Comparison of ENCODE assay signal across 16 cellular contexts in genomic region chr13:103004790-103005307, GRCh38.
DNase-seq lines count a peak whose midpoint lies in the region; ATAC-seq and TF ChIP-seq lines count a peak whose summit lies in the region.
"Had no signal": no experiment of that assay in that cellular context is flagged by ENCODE, and none has a peak within 500 bp of the region (broad histone marks: within the 10 kb centered on the region; RNA-seq: fewer than 3 reads in every experiment).

No MANE protein-coding gene starts in this region.

- no peaks in the 10 kb centered on the region for H3K27me3 Mint-ChIP-seq in activated CD4-positive, alpha-beta memory T cell treated with anti-CD3 and anti-CD28 coated beads, Interleukin-2, amount 10 ng/mL, durations not matched to agents 7 days and 5 days
- H3K27me3 Mint-ChIP-seq: B cell; CD4-positive, alpha-beta T cell had no signal

- peaks cover 83% of the 10 kb centered on the region for H3K9me3 ChIP-seq in DOHH2 (ENCODE audit: control insufficient read depth, insufficient read depth, low read length)
- peaks cover 16% of the 10 kb centered on the region; the same call in 1 of the 2 replicates for H3K9me3 ChIP-seq in OCI-LY7 (ENCODE audit: low read length)
- H3K9me3 ChIP-seq in heart left ventricle, result no peaks in the 10 kb centered on the region
- no peaks in the 10 kb centered on the region for H3K9me3 ChIP-seq in hepatocyte (ENCODE audit: low read depth)

- H3K27me3 ChIP-seq in DOHH2 (ENCODE audit: control insufficient read depth, low read length) (no peaks in the 10 kb centered on the region), heart left ventricle (no peaks in the 10 kb centered on the region), hepatocyte (no peaks in the 10 kb centered on the region)

- H3K27ac ChIP-seq in DOHH2 (ENCODE audit: low read depth, low read length) (peak overlapping the region; percentile 99), OCI-LY7 (ENCODE audit: low read depth, low read length, poor library complexity, severe bottlenecking) (no peak overlapping the region), heart left ventricle (peak overlapping the region in 2 of 12 donors; percentile 12 to 50), hepatocyte (peak overlapping the region; percentile 17)

- no peaks in the 10 kb centered on the region for H3K79me2 ChIP-seq in DOHH2 (ENCODE audit: control insufficient read depth, low read length)
- H3K79me2 ChIP-seq in OCI-LY7 (ENCODE audit: insufficient read depth, low read depth, low read length), result no peaks in the 10 kb centered on the region
- no peaks in the 10 kb centered on the region for H3K79me2 ChIP-seq in hepatocyte

- H3K36me3 ChIP-seq in DOHH2 (ENCODE audit: control insufficient read depth, low read length) (peaks cover 86% of the 10 kb centered on the region), OCI-LY7 (ENCODE audit: insufficient read depth, low read length) (peaks cover 27% of the 10 kb centered on the region), heart left ventricle (no peaks in the 10 kb centered on the region), hepatocyte (replicated peaks; ENCODE audit: insufficient read depth, low read depth) (no peaks in the 10 kb centered on the region)

- H3K4me1 Mint-ChIP-seq in activated CD4-positive, alpha-beta memory T cell treated with anti-CD3 and anti-CD28 coated beads, Interleukin-2, amount 10 ng/mL, durations not matched to agents 7 days and 5 days, result no peaks in the 10 kb centered on the region
- H3K4me1 Mint-ChIP-seq: H9 had no signal

- H3K4me3 Mint-ChIP-seq in activated CD4-positive, alpha-beta memory T cell treated with anti-CD3 and anti-CD28 coated beads, Interleukin-2, amount 10 ng/mL, durations not matched to agents 7 days and 5 days, result no peak overlapping the region
- H3K4me3 Mint-ChIP-seq: B cell; CD4-positive, alpha-beta T cell; H9 had no signal

- H3K9me2 ChIP-seq in DOHH2 (replicated peaks; ENCODE audit: control insufficient read depth, low read length) (no peaks in the 10 kb centered on the region), OCI-LY7 (ENCODE audit: insufficient read depth, low read length) (no peaks in the 10 kb centered on the region), hepatocyte (replicated peaks; ENCODE audit: insufficient read depth) (no peaks in the 10 kb centered on the region)

- 29 to 38% (median 36%) methylated on average over 4 of the region's 4 CpGs for WGBS in heart left ventricle, 4 donors
- 67% methylated on average over 4 of the region's 4 CpGs for WGBS in hepatocyte (ENCODE audit: low lambda C conversion rate, missing lambda C conversion rate)

- H3K4me3 ChIP-seq in DOHH2 (ENCODE audit: low read length) (0 out of 2 replicates have a peak overlapping the region, but pooled peaks have one; percentile 22), OCI-LY7 (ENCODE audit: low read depth, low read length, poor library complexity, severe bottlenecking) (no peak overlapping the region), heart left ventricle (no peak overlapping the region), hepatocyte (no peak overlapping the region)

- H3K36me3 Mint-ChIP-seq in activated CD4-positive, alpha-beta memory T cell treated with anti-CD3 and anti-CD28 coated beads, Interleukin-2, amount 10 ng/mL, durations not matched to agents 7 days and 5 days (ENCODE audit: low read depth), result no peaks in the 10 kb centered on the region

- H2AFZ ChIP-seq in OCI-LY7 (ENCODE audit: low read length) (0 out of 2 replicates have a peak overlapping the region, but pooled peaks have one; percentile 9), hepatocyte (no peak overlapping the region)

- DNase-seq in OCI-LY7 (ENCODE audit: low spot score), result no peak
- peak in 4 of 5 donors; percentile 27 to 48 (median 40) for DNase-seq in heart left ventricle
- DNase-seq in hepatocyte (ENCODE audit: low spot score), result no peak
- DNase-seq in NCI-H2029 (lab: John Stamatoyannopoulos, UW), result no peak
- no peak for DNase-seq in activated CD4-positive, alpha-beta memory T cell treated with anti-CD3 and anti-CD28 coated beads, Interleukin-2, amount 10 ng/mL, durations not matched to agents 7 days and 5 days
- DNase-seq: C1 segment of cervical spinal cord; Calu3; CD4-positive, alpha-beta T cell; DMS 273 treated with DMSO at 0.1 percent for 48 hours; GOT3; H9; IMR-90 had no signal

- TF ChIP-seq POLR2A in heart left ventricle (IDR thresholded peaks at IDR 0.05), result no peak

- H3K4me2 ChIP-seq in DOHH2 (ENCODE audit: low read length) (no peak overlapping the region), OCI-LY7 (ENCODE audit: low read length) (no peak overlapping the region), hepatocyte (no peak overlapping the region)

- no peaks in the 10 kb centered on the region for H3K9me3 Mint-ChIP-seq in activated CD4-positive, alpha-beta memory T cell treated with anti-CD3 and anti-CD28 coated beads, Interleukin-2, amount 10 ng/mL, durations not matched to agents 7 days and 5 days
- H3K9me3 Mint-ChIP-seq: CD4-positive, alpha-beta T cell; H9 had no signal

- no peak overlapping the region for H3K27ac Mint-ChIP-seq in activated CD4-positive, alpha-beta memory T cell treated with anti-CD3 and anti-CD28 coated beads, Interleukin-2, amount 10 ng/mL, durations not matched to agents 7 days and 5 days
- H3K27ac Mint-ChIP-seq: B cell; CD4-positive, alpha-beta T cell; H9 had no signal

- H3K4me1 ChIP-seq in DOHH2 (ENCODE audit: control insufficient read depth, low read length), result peaks cover 100% of the 10 kb centered on the region
- peaks cover 52% of the 10 kb centered on the region for H3K4me1 ChIP-seq in OCI-LY7 (ENCODE audit: insufficient read depth, low read length, poor library complexity, severe bottlenecking)
- H3K4me1 ChIP-seq in heart left ventricle, result peaks cover 0 to 25% (median 0%) of the 10 kb centered on the region in 12 donors
- H3K4me1 ChIP-seq in hepatocyte (ENCODE audit: insufficient read depth), result peaks cover 21% of the 10 kb centered on the region

- H4K20me1 ChIP-seq in DOHH2 (ENCODE audit: control insufficient read depth, insufficient read depth, low read depth, low read length), result no peaks in the 10 kb centered on the region
- no peaks in the 10 kb centered on the region for H4K20me1 ChIP-seq in OCI-LY7 (ENCODE audit: insufficient read depth, low read length)
- no peaks in the 10 kb centered on the region for H4K20me1 ChIP-seq in hepatocyte (ENCODE audit: insufficient read depth, poor library complexity, severe bottlenecking)

- ATAC-seq in heart left ventricle (peak; percentile 63 to 86 (median 71)), HG02798 (IDR thresholded peaks at IDR 0.05; ENCODE audit: poor library complexity, unreplicated experiment) (no peak), HG02852 (IDR thresholded peaks at IDR 0.05; ENCODE audit: unreplicated experiment) (no peak)

- POLR2A ChIA-PET in OCI-LY7 (lab: Charles Lee), result no interaction called here
- POLR2A ChIA-PET in activated CD4-positive, alpha-beta memory T cell treated with anti-CD3 and anti-CD28 coated beads, Interleukin-2, amount 10 ng/mL, durations not matched to agents 7 days and 5 days (lab: Charles Lee), result no interaction called here

- no peak for TF ChIP-seq CTCF in DOHH2 (IDR thresholded peaks at IDR 0.05; ENCODE audit: low read depth, low read length, poor library complexity, severe bottlenecking)
- no peak for TF ChIP-seq CTCF in OCI-LY7 (conservative IDR thresholded peaks at IDR 0.05; ENCODE audit: low read length)
- no peak for TF ChIP-seq CTCF in heart left ventricle (IDR thresholded peaks at IDR 0.05)
- no peak for TF ChIP-seq CTCF in hepatocyte (IDR thresholded peaks at IDR 0.05; ENCODE audit: poor library complexity)

- CTCF ChIA-PET in OCI-LY7 (lab: Charles Lee; ENCODE audit: unreplicated experiment), result no interaction called here
- CTCF ChIA-PET in activated CD4-positive, alpha-beta memory T cell treated with anti-CD3 and anti-CD28 coated beads, Interleukin-2, amount 10 ng/mL, durations not matched to agents 7 days and 5 days (lab: Charles Lee), result no interaction called here

- H3F3A ChIP-seq in DOHH2 (ENCODE audit: control insufficient read depth, insufficient read depth), result peaks cover 47% of the 10 kb centered on the region

- intact Hi-C loops in OCI-LY7 (cut with micrococcal nuclease; ENCODE audit: unreplicated experiment) (no loop called here), heart left ventricle (cut with DNase I) (no loop called here)

- no TSS peak for BruUV-seq in OCI-LY7 (replicated peaks; lab: Mats Ljungman, UMichigan)

Comparison
In these comparisons a context has a peak if more than half of its experiments do, and no peak if none do; other contexts are left out.
1. DNase-seq: peak in heart left ventricle (4 of 5); none in OCI-LY7 (single experiment), hepatocyte (single experiment), NCI-H2029 (single experiment) and activated CD4-positive, alpha-beta memory T cell treated with anti-CD3 and anti-CD28 coated beads, Interleukin-2, amount 10 ng/mL, durations not matched to agents 7 days and 5 days (single experiment).
2. ATAC-seq: peak in heart left ventricle (4 of 4); none in HG02798 (single experiment) and HG02852 (single experiment).